ENCODE assay signal across 15 cellular contexts in the genomic region with DNA sequence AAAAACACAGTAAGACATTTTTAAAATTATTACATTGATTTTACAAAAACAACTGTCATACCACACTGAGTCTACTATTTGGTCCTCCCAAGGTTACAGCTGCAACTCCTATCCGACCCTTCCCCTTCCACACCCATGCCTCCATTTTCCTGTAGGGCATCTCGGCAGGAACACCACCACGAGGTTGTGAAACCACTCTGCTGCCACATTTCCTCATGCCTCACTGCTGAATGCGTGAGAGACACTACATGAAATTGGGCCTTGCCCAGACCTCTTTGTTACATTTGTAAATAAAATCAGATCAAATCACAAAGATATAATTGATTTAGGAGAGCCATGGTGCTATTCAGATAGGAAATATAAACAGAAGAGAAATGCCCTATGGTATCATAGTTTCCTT. TPM values are rescaled to one million over a fixed set of nuclear protein-coding genes. Genes with fewer than 3 reads are reported as not detected.
A peak's percentile ranks its signal among the peaks of the same experiment; 100 is the strongest.
DNase-seq lines count a peak whose midpoint lies in the region; ATAC-seq and TF ChIP-seq lines count a peak whose summit lies in the region.
"Had no signal": no experiment of that assay in that cellular context is flagged by ENCODE, and none has a peak within 500 bp of the region (broad histone marks: within the 10 kb centered on the region; RNA-seq: fewer than 3 reads in every experiment).

No MANE protein-coding gene starts in this region.

- no peak overlapping the region for H3K4me3 ChIP-seq in choroid plexus epithelial cell (ENCODE audit: low read depth, low read length)
- H3K4me3 ChIP-seq: right lobe of liver, SJSA1 had no signal

- ATAC-seq in HG02798 (IDR thresholded peaks at IDR 0.05; ENCODE audit: poor library complexity, unreplicated experiment): no peak
- no peak for ATAC-seq in HG02610 (IDR thresholded peaks at IDR 0.05; ENCODE audit: unreplicated experiment)
- ATAC-seq: naive thymus-derived CD4-positive, alpha-beta T cell had no signal

- DNase-seq in EH (ENCODE audit: low read depth) (peak; percentile 36), NCI-H2081 treated with DMSO at 0.1 percent for 48 hours (lab: John Stamatoyannopoulos, UW) (peak; percentile 9), choroid plexus epithelial cell (ENCODE audit: low read depth) (peak; percentile 29), mucosa of gallbladder (ENCODE audit: low spot score) (peak; percentile 41), NCI-H1417 (lab: John Stamatoyannopoulos, UW) (no peak), NCI-H1105 (lab: John Stamatoyannopoulos, UW) (no peak)
- DNase-seq: activated B cell treated with CpG ODN at 0.5 μM for 24 hours; CD4-positive, CD25-positive, alpha-beta regulatory T cell; kidney glomerular epithelial cell; naive thymus-derived CD4-positive, alpha-beta T cell; NCI-H526; right lobe of liver had no signal

- TF ChIP-seq CTCF in choroid plexus epithelial cell (conservative IDR thresholded peaks at IDR 0.05; ENCODE audit: low read depth, low read length): no peak

RNA-seq across cellular contexts. Expression of a gene that starts 2.0 kb away (rescaled TPM):
- 41.5 TPM for total RNA-seq in mucosa of gallbladder

Comparison
In these comparisons a context has a peak if more than half of its experiments do, and no peak if none do; other contexts are left out.
1. DNase-seq: peak in EH (single experiment), NCI-H2081 treated with DMSO at 0.1 percent for 48 hours (single experiment), choroid plexus epithelial cell (single experiment) and mucosa of gallbladder (single experiment); none in NCI-H1417 (0 of 3) and NCI-H1105 (single experiment).